ENCODE assay signal across 11 cellular contexts in the genomic region with DNA sequence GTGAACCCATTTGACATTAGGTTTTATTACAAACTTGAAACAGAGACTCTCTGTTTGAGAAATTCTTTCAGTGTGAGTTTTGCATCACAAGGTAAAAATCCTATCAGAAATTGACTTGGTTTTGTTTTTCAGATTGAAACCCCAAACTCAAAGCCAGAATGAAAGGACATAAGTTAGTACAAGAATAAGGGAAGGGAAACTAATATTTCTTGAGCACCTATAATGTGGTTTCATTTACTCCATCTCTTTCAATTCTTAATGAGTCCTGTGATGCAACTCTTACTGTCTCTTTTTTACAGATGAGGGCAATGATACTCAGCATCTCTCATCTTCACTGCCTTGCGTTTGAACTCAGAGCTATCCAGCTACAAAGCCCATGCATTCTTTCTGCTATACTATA.
DNase-seq lines count a peak whose midpoint lies in the region; ATAC-seq lines count a peak whose summit lies in the region.
"Had no signal": no experiment of that assay in that cellular context is flagged by ENCODE, and none has a peak within 500 bp of the region (broad histone marks: within the 10 kb centered on the region; RNA-seq: fewer than 3 reads in every experiment).

No MANE protein-coding gene starts in this region.

- DNase-seq in stimulated activated CD4-positive, alpha-beta T cell treated with anti-CD3 and anti-CD28 coated beads, Interleukin-1b, Interleukin-23, amount 100 ng/mL, for 48 hours = no peak
- no peak for DNase-seq in T-helper 1 cell
- DNase-seq in COLO668 (lab: John Stamatoyannopoulos, UW; ENCODE audit: unreplicated experiment) = no peak
- DNase-seq in activated T-helper 2 cell treated with anti-CD3 and anti-CD28 coated beads, Interferon-gamma antibody, Interleukin-2, Interleukin-4, amounts not matched to agents 10 μg/mL and 5 μg/mL and 100 μg/mL, durations not matched to agents 14 hours and 24 hours and 36 hours (ENCODE audit: low spot score) = no peak
- DNase-seq: CD4-positive, alpha-beta T cell; hippocampal formation; NCI-H2029 had no signal

- H3K9me3 Mint-ChIP-seq in activated T-helper 2 cell treated with anti-CD3 and anti-CD28 coated beads, Interferon-gamma antibody, Interleukin-2, Interleukin-4, amounts not matched to agents 10 μg/mL and 5 μg/mL and 100 μg/mL, durations not matched to agents 14 hours and 24 hours and 36 hours = peaks cover 14% of the 10 kb centered on the region

- ATAC-seq in GM18511 (IDR thresholded peaks at IDR 0.05; ENCODE audit: unreplicated experiment) = peak; percentile 98
- peak; percentile 72 for ATAC-seq in GM19468 (IDR thresholded peaks at IDR 0.05; ENCODE audit: extremely low read depth, unreplicated experiment)
- ATAC-seq in HG02938 (IDR thresholded peaks at IDR 0.05; ENCODE audit: unreplicated experiment) = peak; percentile 96
- ATAC-seq in HG03575 (IDR thresholded peaks at IDR 0.05; ENCODE audit: extremely low read depth, insufficient number of reproducible peaks, low FRiP score, unreplicated experiment) = peak; percentile 90

- H3K27ac Mint-ChIP-seq in activated T-helper 2 cell treated with anti-CD3 and anti-CD28 coated beads, Interferon-gamma antibody, Interleukin-2, Interleukin-4, amounts not matched to agents 10 μg/mL and 5 μg/mL and 100 μg/mL, durations not matched to agents 14 hours and 24 hours and 36 hours = no peak overlapping the region
- H3K27ac Mint-ChIP-seq: CD4-positive, alpha-beta T cell had no signal

- intact Hi-C loops in activated T-helper 2 cell treated with anti-CD3 and anti-CD28 coated beads, Interferon-gamma antibody, Interleukin-2, Interleukin-4, amounts not matched to agents 10 μg/mL and 5 μg/mL and 100 μg/mL, durations not matched to agents 14 hours and 24 hours and 36 hours (cut with micrococcal nuclease) = no loop called here

- H3K27me3 Mint-ChIP-seq in activated T-helper 2 cell treated with anti-CD3 and anti-CD28 coated beads, Interferon-gamma antibody, Interleukin-2, Interleukin-4, amounts not matched to agents 10 μg/mL and 5 μg/mL and 100 μg/mL, durations not matched to agents 14 hours and 24 hours and 36 hours (ENCODE audit: low read depth) = peaks cover 6% of the 10 kb centered on the region
- H3K27me3 Mint-ChIP-seq: CD4-positive, alpha-beta T cell had no signal

- no peak overlapping the region for H3K4me3 Mint-ChIP-seq in activated T-helper 2 cell treated with anti-CD3 and anti-CD28 coated beads, Interferon-gamma antibody, Interleukin-2, Interleukin-4, amounts not matched to agents 10 μg/mL and 5 μg/mL and 100 μg/mL, durations not matched to agents 14 hours and 24 hours and 36 hours (ENCODE audit: low read depth)
- H3K4me3 Mint-ChIP-seq: CD4-positive, alpha-beta T cell had no signal

- H3K4me1 Mint-ChIP-seq in activated T-helper 2 cell treated with anti-CD3 and anti-CD28 coated beads, Interferon-gamma antibody, Interleukin-2, Interleukin-4, amounts not matched to agents 10 μg/mL and 5 μg/mL and 100 μg/mL, durations not matched to agents 14 hours and 24 hours and 36 hours (ENCODE audit: low read depth) = no peaks in the 10 kb centered on the region

- H3K36me3 Mint-ChIP-seq in activated T-helper 2 cell treated with anti-CD3 and anti-CD28 coated beads, Interferon-gamma antibody, Interleukin-2, Interleukin-4, amounts not matched to agents 10 μg/mL and 5 μg/mL and 100 μg/mL, durations not matched to agents 14 hours and 24 hours and 36 hours (ENCODE audit: low read depth) = peaks cover 3% of the 10 kb centered on the region
